ENCODE assay signal across 14 cellular contexts in genomic region chr12:78959556-78959955, GRCh38.
DNase-seq lines count a peak whose midpoint lies in the region; ATAC-seq and TF ChIP-seq lines count a peak whose summit lies in the region.
"Had no signal": no experiment of that assay in that cellular context is flagged by ENCODE, and none has a peak within 500 bp of the region (broad histone marks: within the 10 kb centered on the region; RNA-seq: fewer than 3 reads in every experiment).

No MANE protein-coding gene starts in this region.

- intact Hi-C loops in adrenal gland (cut with DNase I) (no loop called here), natural killer cell (cut with micrococcal nuclease) (no loop called here)

- CTCF ChIA-PET in AG04450 (lab: Charles Lee), result interaction anchor here (0.8 to 1.3 kb wide), 2 partner anchors 12 to 36 kb away, joined by 3 read pairs; no protein-coding TSS in a partner anchor
- CTCF ChIA-PET in CD8-positive, alpha-beta memory T cell (lab: Charles Lee), result no interaction called here

- H3K27ac Mint-ChIP-seq in natural killer cell, result no peak overlapping the region
- H3K27ac Mint-ChIP-seq in CD8-positive, alpha-beta memory T cell, result no peak overlapping the region

- H3K27ac ChIP-seq in AG04450 (ENCODE audit: low read depth, low read length) (no peak overlapping the region), adrenal gland (no peak overlapping the region)
- no peak overlapping the region for H3K27ac ChIP-seq in CD8-positive, alpha-beta memory T cell (ENCODE audit: low read depth, low read length)
- H3K27ac ChIP-seq: BLaER1, PC-9, SK-N-MC had no signal

- H3K36me3 Mint-ChIP-seq in natural killer cell, result no peaks in the 10 kb centered on the region
- H3K36me3 Mint-ChIP-seq in CD8-positive, alpha-beta memory T cell, result no peaks in the 10 kb centered on the region

- no peak for ATAC-seq in natural killer cell
- ATAC-seq: HepG2 had no signal

- no peaks in the 10 kb centered on the region for H3K36me3 ChIP-seq in adrenal gland (replicated peaks in 1 of 2)
- no peaks in the 10 kb centered on the region for H3K36me3 ChIP-seq in CD8-positive, alpha-beta memory T cell (ENCODE audit: insufficient read depth, low read length)

- no peak overlapping the region for H3K4me3 Mint-ChIP-seq in natural killer cell
- no peak overlapping the region for H3K4me3 Mint-ChIP-seq in CD8-positive, alpha-beta memory T cell

- H3K27me3 Mint-ChIP-seq in natural killer cell (ENCODE audit: low read depth in 2 of 2), result no peaks in the 10 kb centered on the region
- H3K27me3 Mint-ChIP-seq in CD8-positive, alpha-beta memory T cell, result no peaks in the 10 kb centered on the region

- H3K4me1 Mint-ChIP-seq in natural killer cell, result no peaks in the 10 kb centered on the region
- H3K4me1 Mint-ChIP-seq in CD8-positive, alpha-beta memory T cell, result no peaks in the 10 kb centered on the region

- TF ChIP-seq CTCF in AG04450 (IDR thresholded peaks at IDR 0.05; ENCODE audit: low read depth, low read length) (0 out of 2 replicates have a peak, but pooled peaks have one; percentile 7), fibroblast of the aortic adventitia (IDR thresholded peaks at IDR 0.05; ENCODE audit: insufficient read depth, low read length) (peak; percentile 55), adrenal gland (IDR thresholded peaks at IDR 0.05) (no peak), natural killer cell (IDR thresholded peaks at IDR 0.05) (no peak)

- no peaks in the 10 kb centered on the region for H3K27me3 ChIP-seq in AG04450 (ENCODE audit: control insufficient read depth, insufficient read depth, low read length)
- no peaks in the 10 kb centered on the region for H3K27me3 ChIP-seq in adrenal gland
- H3K27me3 ChIP-seq in CD8-positive, alpha-beta memory T cell (ENCODE audit: insufficient read depth, low read length, poor library complexity, severe bottlenecking), result no peaks in the 10 kb centered on the region
- H3K27me3 ChIP-seq: BLaER1 had no signal

- in situ Hi-C loops in G401 (cut with HindIII; ENCODE audit: low sequenced_read_pairs), result no loop called here

- POLR2A ChIA-PET in AG04450 (lab: Yijun Ruan, JAX), result no interaction called here
- POLR2A ChIA-PET in CD8-positive, alpha-beta memory T cell (lab: Charles Lee), result no interaction called here

- H3K9me3 ChIP-seq in AG04450 (ENCODE audit: control insufficient read depth, insufficient read depth, low read length) (no peaks in the 10 kb centered on the region), adrenal gland (replicated peaks in 1 of 3) (no peaks in the 10 kb centered on the region)
- H3K9me3 ChIP-seq in CD8-positive, alpha-beta memory T cell (ENCODE audit: low read length), result no peaks in the 10 kb centered on the region
- H3K9me3 ChIP-seq: BLaER1 had no signal

- 57 to 66% (median 65%) methylated on average over 3 of the region's 3 CpGs for WGBS in adrenal gland, 4 donors

- TF ChIP-seq POLR2A in adrenal gland (IDR thresholded peaks at IDR 0.05), result no peak

- H3K9me3 Mint-ChIP-seq in natural killer cell, result peaks cover 5% of the 10 kb centered on the region in 2 donors
- peaks cover 0 to 16% (median 5%) of the 10 kb centered on the region in 5 donors for H3K9me3 Mint-ChIP-seq in CD8-positive, alpha-beta memory T cell

- H3K4me1 ChIP-seq in adrenal gland (replicated peaks in 1 of 2), result no peaks in the 10 kb centered on the region
- no peaks in the 10 kb centered on the region for H3K4me1 ChIP-seq in CD8-positive, alpha-beta memory T cell (ENCODE audit: insufficient read depth, low read length)
- H3K4me1 ChIP-seq: BLaER1 had no signal

- H3K4me3 ChIP-seq in AG04450 (ENCODE audit: low read depth, low read length), result no peak overlapping the region
- no peak overlapping the region for H3K4me3 ChIP-seq in fibroblast of the aortic adventitia (ENCODE audit: low read depth, low read length)
- H3K4me3 ChIP-seq in adrenal gland, result no peak overlapping the region
- no peak overlapping the region for H3K4me3 ChIP-seq in CD8-positive, alpha-beta memory T cell (ENCODE audit: low read length)
- H3K4me3 ChIP-seq: BLaER1, PC-9, SK-N-MC had no signal

- no peak for DNase-seq in AG04450 (ENCODE audit: low read depth, low spot score)
- DNase-seq in G401 (ENCODE audit: low spot score), result peak; percentile 37
- peak; percentile 37 for DNase-seq in amniotic epithelial cell (ENCODE audit: low read depth)
- peak; percentile 57 for DNase-seq in fibroblast of the aortic adventitia (ENCODE audit: low read depth)
- DNase-seq in adrenal gland, result no peak
- DNase-seq in natural killer cell, result no peak
- no peak for DNase-seq in CD8-positive, alpha-beta memory T cell
- DNase-seq: DMS 273 treated with DMSO at 0.1 percent for 48 hours, NCI-H1105 treated with DMSO at 0.1 percent for 48 hours, NCI-H187 treated with DMSO at 0.1 percent for 48 hours, PC-9 had no signal

Comparison
In these comparisons a context has a peak if more than half of its experiments do, and no peak if none do; other contexts are left out.
1. DNase-seq: peak in G401 (single experiment), amniotic epithelial cell (single experiment) and fibroblast of the aortic adventitia (single experiment); none in AG04450 (single experiment), adrenal gland (0 of 7), natural killer cell (single experiment) and CD8-positive, alpha-beta memory T cell (0 of 5).
2. CTCF ChIP-seq: peak in AG04450 (single experiment) and fibroblast of the aortic adventitia (single experiment); none in adrenal gland (0 of 6) and natural killer cell (single experiment).